In genomic region chr11:35334385-35335090, GRCh38 we compare ENCODE assay signal across 10 cellular contexts.
DNase-seq lines count a peak whose midpoint lies in the region; ATAC-seq and FAIRE-seq lines count a peak whose summit lies in the region.
"Had no signal": no experiment of that assay in that cellular context is flagged by ENCODE, and none has a peak within 500 bp of the region (broad histone marks: within the 10 kb centered on the region; RNA-seq: fewer than 3 reads in every experiment).

No MANE protein-coding gene starts in this region.

- H3K4me3 ChIP-seq in CD4-positive, CD25-positive, alpha-beta regulatory T cell (ENCODE audit: low read depth, low read length): no peak overlapping the region

- peaks cover 28% of the 10 kb centered on the region for H3K4me1 ChIP-seq in CD4-positive, CD25-positive, alpha-beta regulatory T cell (ENCODE audit: control insufficient read depth, insufficient read depth, low read length, poor library complexity, severe bottlenecking)

- H3K27ac Mint-ChIP-seq in CD4-positive, CD25-positive, alpha-beta regulatory T cell: peak overlapping the region; percentile 24 to 66 (median 51)
- peak overlapping the region; percentile 67 to 74 for H3K27ac Mint-ChIP-seq in T-cell

- peaks cover 10 to 49% (median 36%) of the 10 kb centered on the region in 4 donors for H3K4me1 Mint-ChIP-seq in CD4-positive, CD25-positive, alpha-beta regulatory T cell
- H3K4me1 Mint-ChIP-seq in T-cell: peaks cover 45 to 51% (median 46%) of the 10 kb centered on the region in 3 donors

- FAIRE-seq in frontal cortex (lab: Jason Lieb, UNC) (no peak), HTR-8/SVneo (lab: Jason Lieb, UNC) (no peak)
- FAIRE-seq: endometrium, G401.6 had no signal

- H3K27me3 Mint-ChIP-seq in CD4-positive, CD25-positive, alpha-beta regulatory T cell: peaks cover 4% of the 10 kb centered on the region
- no peaks in the 10 kb centered on the region for H3K27me3 Mint-ChIP-seq in T-cell

- ATAC-seq in CD4-positive, CD25-positive, alpha-beta regulatory T cell (ENCODE audit: low read depth in 2 of 2): no peak
- ATAC-seq in GM18868 (IDR thresholded peaks at IDR 0.05; ENCODE audit: unreplicated experiment): peak; percentile 73
- peak; percentile 73 for ATAC-seq in HG02840 (IDR thresholded peaks at IDR 0.05; ENCODE audit: low FRiP score, unreplicated experiment)
- peak in 1 of 4 experiments; percentile 35 for ATAC-seq in T-cell (replicated peaks in 1 of 4)

- H3K27ac ChIP-seq in CD4-positive, CD25-positive, alpha-beta regulatory T cell (ENCODE audit: insufficient read depth, low read length, poor library complexity, severe bottlenecking): no peak overlapping the region

- peaks cover 0 to 6% (median 0%) of the 10 kb centered on the region in 7 donors for H3K9me3 Mint-ChIP-seq in CD4-positive, CD25-positive, alpha-beta regulatory T cell
- peaks cover 4 to 13% (median 8%) of the 10 kb centered on the region in 3 donors for H3K9me3 Mint-ChIP-seq in T-cell

- no peaks in the 10 kb centered on the region for H3K36me3 Mint-ChIP-seq in CD4-positive, CD25-positive, alpha-beta regulatory T cell
- H3K36me3 Mint-ChIP-seq in T-cell: peaks cover 11% of the 10 kb centered on the region

- no peak for DNase-seq in CD4-positive, CD25-positive, alpha-beta regulatory T cell
- DNase-seq in T-cell: peak in 9 of 34 experiments; percentile 4 to 33 (median 12)
- no peak for DNase-seq in NCI-H446 treated with DMSO at 0.1 percent for 48 hours (lab: John Stamatoyannopoulos, UW)
- no peak for DNase-seq in frontal cortex (ENCODE audit: low spot score in 2 of 2)
- no peak for DNase-seq in HTR-8/SVneo (ENCODE audit: insufficient read length, low spot score)
- no peak for DNase-seq in OCI-M1 (lab: John Stamatoyannopoulos, UW)

- no peaks in the 10 kb centered on the region for H3K36me3 ChIP-seq in CD4-positive, CD25-positive, alpha-beta regulatory T cell (ENCODE audit: control insufficient read depth, insufficient read depth, low read length)

- peaks cover 0 to 6% of the 10 kb centered on the region in 2 experiments for H3K9me3 ChIP-seq in CD4-positive, CD25-positive, alpha-beta regulatory T cell (ENCODE audit: control insufficient read depth in 2 of 2, low read length in 2 of 2)

- H3K4me3 Mint-ChIP-seq in CD4-positive, CD25-positive, alpha-beta regulatory T cell: no peak overlapping the region
- no peak overlapping the region for H3K4me3 Mint-ChIP-seq in T-cell

- no peaks in the 10 kb centered on the region for H3K27me3 ChIP-seq in CD4-positive, CD25-positive, alpha-beta regulatory T cell (ENCODE audit: control insufficient read depth, insufficient read depth, low read length)

- POLR2A ChIA-PET in T-cell (lab: Charles Lee): interaction anchor here (0.6 to 1.6 kb wide), 5 partner anchors 22 to 407 kb away, joined by 3 to 6 read pairs (median 3); no protein-coding TSS in a partner anchor

- CTCF ChIA-PET in T-cell (lab: Charles Lee): interaction anchor here (0.7 to 1.5 kb wide), 3 partner anchors 29 to 125 kb away, joined by 3 to 7 read pairs (median 3); no protein-coding TSS in a partner anchor

Comparison
In these comparisons a context has a peak if more than half of its experiments do, and no peak if none do; other contexts are left out.
1. ATAC-seq: peak in GM18868 (single experiment) and HG02840 (single experiment); none in CD4-positive, CD25-positive, alpha-beta regulatory T cell (0 of 2).